29 cellular contexts compared by ENCODE assay signal in genomic region chr9:28056006-28056405, GRCh38.
"Had no signal": no experiment of that assay in that cellular context is flagged by ENCODE, and none has a peak within 500 bp of the region (broad histone marks: within the 10 kb centered on the region; RNA-seq: fewer than 3 reads in every experiment).

No MANE protein-coding gene starts in this region.

- H2AFZ ChIP-seq: neural progenitor cell, parathyroid adenoma had no signal

- H3K4me1 ChIP-seq: left ventricle myocardium inferior, neural progenitor cell, parathyroid adenoma, suprapubic skin, upper lobe of right lung had no signal

- H3K9ac ChIP-seq: neural progenitor cell, parathyroid adenoma had no signal

- ATAC-seq: natural killer cell; right cardiac atrium; sciatic nerve; stimulated activated effector memory CD8-positive, alpha-beta T cell treated with anti-CD3 and anti-CD28 coated beads, Interleukin-12 subunit alpha, Interleukin-12 subunit beta, amount 100 ng/mL, for 72 hours; upper lobe of right lung had no signal

- H3K4me3 ChIP-seq: left ventricle myocardium inferior, lung, neural progenitor cell, skin epidermis, suprapubic skin, thoracic aorta, tibial artery, upper lobe of right lung had no signal

- DNase-seq: hippocampal formation; kidney; left ventricle myocardium inferior; mesendoderm; naive B cell; natural killer cell; nephron progenitor cell; occipital lobe; retina; right cardiac atrium; stimulated activated CD4-positive, alpha-beta T cell treated with anti-CD3 and anti-CD28 coated beads, Interleukin-12 subunit alpha, Interleukin-12 subunit beta, amount 100 ng/mL, for 4 hours; stimulated activated CD4-positive, alpha-beta T cell treated with anti-CD3 and anti-CD28 coated beads, Interleukin-15, amount 100 ng/mL, for 24 hours; stimulated activated CD4-positive, alpha-beta T cell treated with anti-CD3 and anti-CD28 coated beads, Interleukin-2, amount 100 ng/mL, for 24 hours; stimulated activated CD4-positive, alpha-beta T cell treated with anti-CD3 and anti-CD28 coated beads, Interleukin-4, amount 100 ng/mL, for 24 hours; stimulated activated naive CD4-positive, alpha-beta T cell; tibial artery; trophoblast cell; upper lobe of right lung had no signal

- H3K27me3 Mint-ChIP-seq: naive B cell; stimulated activated naive CD8-positive, alpha-beta T cell treated with anti-CD3 and anti-CD28 coated beads, Interleukin-15, Interleukin-2, amounts not matched to agents 100 ng/mL and 50 ng/mL, for 24 hours had no signal

- H3K79me2 ChIP-seq: parathyroid adenoma had no signal

- H3K9me3 ChIP-seq: neutrophil, suprapubic skin, thoracic aorta, tibial artery, upper lobe of right lung had no signal

- H3K27ac Mint-ChIP-seq: mesothelial cell of epicardium; naive B cell; natural killer cell; nephron progenitor cell; neural progenitor cell; stimulated activated effector memory CD8-positive, alpha-beta T cell treated with anti-CD3 and anti-CD28 coated beads, Interleukin-12 subunit alpha, Interleukin-12 subunit beta, amount 100 ng/mL, for 72 hours; stimulated activated naive CD8-positive, alpha-beta T cell treated with anti-CD3 and anti-CD28 coated beads, Interleukin-15, Interleukin-2, amounts not matched to agents 100 ng/mL and 50 ng/mL, for 24 hours had no signal

- H3K27ac ChIP-seq: left ventricle myocardium inferior, neural progenitor cell, neutrophil, parathyroid adenoma, skin epidermis, suprapubic skin, thoracic aorta, tibial artery, upper lobe of right lung had no signal

- H3K4me3 Mint-ChIP-seq: mesothelial cell of epicardium; naive B cell; natural killer cell; nephron progenitor cell; neural progenitor cell; stimulated activated effector memory CD8-positive, alpha-beta T cell treated with anti-CD3 and anti-CD28 coated beads, Interleukin-12 subunit alpha, Interleukin-12 subunit beta, amount 100 ng/mL, for 72 hours; stimulated activated naive CD8-positive, alpha-beta T cell treated with anti-CD3 and anti-CD28 coated beads, Interleukin-15, Interleukin-2, amounts not matched to agents 100 ng/mL and 50 ng/mL, for 24 hours had no signal

- H3K4me1 Mint-ChIP-seq: naive B cell; natural killer cell; stimulated activated effector memory CD8-positive, alpha-beta T cell treated with anti-CD3 and anti-CD28 coated beads, Interleukin-12 subunit alpha, Interleukin-12 subunit beta, amount 100 ng/mL, for 72 hours had no signal

- H3K36me3 Mint-ChIP-seq: naive B cell; natural killer cell; neural progenitor cell; stimulated activated effector memory CD8-positive, alpha-beta T cell treated with anti-CD3 and anti-CD28 coated beads, Interleukin-12 subunit alpha, Interleukin-12 subunit beta, amount 100 ng/mL, for 72 hours had no signal

- H3K4me2 ChIP-seq: neural progenitor cell had no signal

- H3K27me3 ChIP-seq: neural progenitor cell, neutrophil, suprapubic skin, tibial artery, upper lobe of right lung had no signal

- H3K36me3 ChIP-seq: left ventricle myocardium inferior, neutrophil, suprapubic skin, thoracic aorta, tibial artery, upper lobe of right lung had no signal
